Comparison of ENCODE assay signal across 19 cellular contexts in genomic region chr16:49615606-49616005, GRCh38.
A peak's percentile ranks its signal among the peaks of the same experiment; 100 is the strongest.
DNase-seq lines count a peak whose midpoint lies in the region; ATAC-seq, FAIRE-seq and TF ChIP-seq lines count a peak whose summit lies in the region.
"Had no signal": no experiment of that assay in that cellular context is flagged by ENCODE, and none has a peak within 500 bp of the region (broad histone marks: within the 10 kb centered on the region; RNA-seq: fewer than 3 reads in every experiment).

No MANE protein-coding gene starts in this region.

- H3K4me2 ChIP-seq in H1 (ENCODE audit: insufficient read depth in 1 of 2, low read depth in 2 of 2, low read length in 2 of 2), result no peak overlapping the region
- H3K4me2 ChIP-seq: BLaER1 treated with 17β-estradiol and CSF1 and Interleukin-3, amounts not matched to agents 10 nM and 100 nM had no signal

- no peak for FAIRE-seq in H1 (lab: Jason Lieb, UNC)
- FAIRE-seq: GM12891 had no signal

- H3K27ac ChIP-seq in H1 (ENCODE audit: low read depth, low read length), result no peak overlapping the region
- H3K27ac ChIP-seq in transverse colon, result no peak overlapping the region
- H3K27ac ChIP-seq: BLaER1 treated with 17β-estradiol and CSF1 and Interleukin-3, amounts not matched to agents 10 nM and 100 nM; Peyer's patch had no signal

- no peak overlapping the region for H3K56ac ChIP-seq in H1 (replicated peaks; ENCODE audit: insufficient read length, low read depth, low read length)

- TF ChIP-seq EP300 in H1 (IDR thresholded peaks at IDR 0.05; ENCODE audit: borderline replicate concordance in 1 of 2, low read depth in 2 of 2, low read length in 2 of 2) (no peak), transverse colon (IDR thresholded peaks at IDR 0.05; ENCODE audit: low read depth) (no peak)

- H2BK20ac ChIP-seq in H1 (ENCODE audit: low read length), result no peak overlapping the region

- no peak for TF ChIP-seq RAD21 in H1 (IDR thresholded peaks at IDR 0.05 in 1 of 2, conservative IDR thresholded peaks at IDR 0.05 in 1 of 2; ENCODE audit: low read depth in 2 of 2, low read length in 2 of 2)

- no peak overlapping the region for H2BK120ac ChIP-seq in H1 (replicated peaks; ENCODE audit: low read depth, low read length)

- H3K4me1 ChIP-seq in H1 (replicated peaks in 1 of 4; ENCODE audit: control insufficient read depth in 3 of 4, insufficient read depth in 4 of 4, low read length in 3 of 4) (peaks cover 0 to 7% (median 3%) of the 10 kb centered on the region in 4 experiments; a peak in 6 of 7 replicates), transverse colon (peaks cover 0 to 6% (median 1%) of the 10 kb centered on the region in 4 donors)

- no peaks in the 10 kb centered on the region for H3K9me3 ChIP-seq in H1 (ENCODE audit: insufficient read depth in 2 of 2, low read depth in 1 of 2, low read length in 1 of 2)
- H3K9me3 ChIP-seq in transverse colon, result no peaks in the 10 kb centered on the region
- H3K9me3 ChIP-seq: Peyer's patch had no signal

- H3K27me3 ChIP-seq in H1 (replicated peaks in 1 of 4; ENCODE audit: control insufficient read depth in 3 of 4, extremely low read depth in 1 of 4, insufficient read depth in 3 of 4, low read length in 3 of 4), result no peaks in the 10 kb centered on the region
- H3K27me3 ChIP-seq in transverse colon, result no peaks in the 10 kb centered on the region
- H3K27me3 ChIP-seq: BLaER1 treated with 17β-estradiol and CSF1 and Interleukin-3, amounts not matched to agents 10 nM and 100 nM; Peyer's patch had no signal

- peak; percentile 28 for DNase-seq in activated CD8-positive, alpha-beta memory T cell treated with anti-CD3 and anti-CD28 coated beads, Interleukin-2, amount 50 U/mL, for 48 hours
- DNase-seq in H1 (ENCODE audit: low read depth in 1 of 2, low spot score in 2 of 2), result peak in 1 of 2 experiments; percentile 34
- peak; percentile 51 for DNase-seq in natural killer cell treated with Interleukin-12 subunit alpha and Interleukin-12 subunit beta and Interleukin-15 and Interleukin-18, amount 100 ng/mL, for 72 hours (ENCODE audit: low spot score)
- DNase-seq in ureter (ENCODE audit: low spot score), result peak; percentile 18
- DNase-seq in transverse colon, result no peak
- no peak for DNase-seq in HFFc6
- DNase-seq: CD4-positive, alpha-beta memory T cell; DMS153; GOT3; NCI-H1105; NCI-H146; NCI-H2081; NCI-H2171; NCI-H524 treated with DMSO at 0.1 percent for 48 hours; Peyer's patch had no signal

- peaks cover 0 to 2% of the 10 kb centered on the region in 2 experiments for H4K20me1 ChIP-seq in H1 (replicated peaks in 1 of 2; ENCODE audit: control insufficient read depth in 1 of 2, insufficient read depth in 2 of 2, low read length in 2 of 2)

- H3K4me3 ChIP-seq in H1 (ENCODE audit: extremely low read depth in 1 of 4, insufficient read depth in 2 of 4, low read depth in 3 of 4, low read length in 4 of 4) (no peak overlapping the region), transverse colon (no peak overlapping the region)
- H3K4me3 ChIP-seq: BLaER1 treated with 17β-estradiol and CSF1 and Interleukin-3, amounts not matched to agents 10 nM and 100 nM; Peyer's patch had no signal

- peaks cover 6% of the 10 kb centered on the region for H3K23me2 ChIP-seq in H1 (ENCODE audit: low read depth, low read length)

- H3K18ac ChIP-seq in H1 (ENCODE audit: extremely low read depth, low read length), result no peak overlapping the region

- H2AK5ac ChIP-seq in H1 (ENCODE audit: low read depth, low read length), result no peak overlapping the region

- H3K79me2 ChIP-seq in H1 (ENCODE audit: control insufficient read depth in 1 of 2, insufficient read depth in 2 of 2, low read length in 2 of 2), result no peaks in the 10 kb centered on the region; a peak in 1 of 4 replicates

- H2AFZ ChIP-seq in H1 (ENCODE audit: low read length), result no peak overlapping the region

- H3K79me1 ChIP-seq in H1 (ENCODE audit: low read depth, low read length), result peaks cover 2% of the 10 kb centered on the region; the same call in 1 of the 2 replicates

- H2BK15ac ChIP-seq in H1 (ENCODE audit: low read length), result no peak overlapping the region

- POLR2A ChIA-PET in H1 (lab: Charles Lee; ENCODE audit: partially characterized antibody), result no interaction called here

- H3K27me3 Mint-ChIP-seq in natural killer cell treated with Interleukin-12 subunit alpha and Interleukin-12 subunit beta and Interleukin-15 and Interleukin-18, amount 100 ng/mL, for 72 hours, result peaks cover 13 to 20% of the 10 kb centered on the region in 2 donors
- H3K27me3 Mint-ChIP-seq in HFFc6 (ENCODE audit: insufficient read depth), result no peaks in the 10 kb centered on the region; the same call in none of the 2 replicates

- peak overlapping the region; percentile 73; the same call in 1 of the 2 replicates for H4K8ac ChIP-seq in H1 (ENCODE audit: extremely low read depth, insufficient read depth, low read length)

- no peak overlapping the region for H4K91ac ChIP-seq in H1 (replicated peaks; ENCODE audit: insufficient read length, low read length)

- H3K36me3 ChIP-seq in H1 (ENCODE audit: control insufficient read depth in 2 of 4, insufficient read depth in 4 of 4, low read length in 3 of 4) (no peaks in the 10 kb centered on the region), transverse colon (no peaks in the 10 kb centered on the region)
- H3K36me3 ChIP-seq: Peyer's patch had no signal

- no peaks in the 10 kb centered on the region for H3K4me1 Mint-ChIP-seq in natural killer cell treated with Interleukin-12 subunit alpha and Interleukin-12 subunit beta and Interleukin-15 and Interleukin-18, amount 100 ng/mL, for 72 hours (ENCODE audit: low read depth in 2 of 2)
- H3K4me1 Mint-ChIP-seq in HFFc6 (ENCODE audit: low read depth), result no peaks in the 10 kb centered on the region
- H3K4me1 Mint-ChIP-seq: CD4-positive, alpha-beta memory T cell; IgD-negative memory B cell had no signal

- H2BK12ac ChIP-seq in H1 (ENCODE audit: low read depth, low read length), result no peak overlapping the region

- no peak overlapping the region for H3K4ac ChIP-seq in H1 (replicated peaks; ENCODE audit: insufficient read length, low read depth, low read length)

- H3K9ac ChIP-seq in H1 (replicated peaks in 1 of 4; ENCODE audit: extremely low read depth in 1 of 4, low read depth in 3 of 4, low read length in 3 of 4), result no peak overlapping the region
- H3K9ac ChIP-seq: BLaER1 treated with 17β-estradiol and CSF1 and Interleukin-3, amounts not matched to agents 10 nM and 100 nM had no signal

- in situ Hi-C loops in transverse colon (cut with MboI; ENCODE audit: low pct_ligation_motif_present in 1 of 4, low pct_unique_long_range_greater_than_20kb in 1 of 4, low sequenced_read_pairs in 3 of 4), result loop anchor here in 1 of 4 donors (25.0 kb wide), 1 partner anchor 247 kb away; the partner anchor contains the start of gene ZNF423

- peak in 1 of 2 donors; percentile 8 for ATAC-seq in natural killer cell treated with Interleukin-12 subunit alpha and Interleukin-12 subunit beta and Interleukin-15 and Interleukin-18, amount 100 ng/mL, for 72 hours
- ATAC-seq in GM21529 (IDR thresholded peaks at IDR 0.05; ENCODE audit: unreplicated experiment), result no peak

- H4K5ac ChIP-seq in H1 (ENCODE audit: insufficient read length, low read depth, low read length), result no peak overlapping the region

- H3K36me3 Mint-ChIP-seq in natural killer cell treated with Interleukin-12 subunit alpha and Interleukin-12 subunit beta and Interleukin-15 and Interleukin-18, amount 100 ng/mL, for 72 hours, result no peaks in the 10 kb centered on the region
- no peaks in the 10 kb centered on the region for H3K36me3 Mint-ChIP-seq in HFFc6 (ENCODE audit: low read depth)
- H3K36me3 Mint-ChIP-seq: CD4-positive, alpha-beta memory T cell; IgD-negative memory B cell had no signal

- H3K9me3 Mint-ChIP-seq in natural killer cell treated with Interleukin-12 subunit alpha and Interleukin-12 subunit beta and Interleukin-15 and Interleukin-18, amount 100 ng/mL, for 72 hours, result no peaks in the 10 kb centered on the region
- H3K9me3 Mint-ChIP-seq in HFFc6, result no peaks in the 10 kb centered on the region; the same call in 1 of the 2 replicates
- H3K9me3 Mint-ChIP-seq: CD4-positive, alpha-beta memory T cell had no signal

- intact Hi-C loops in transverse colon (cut with DNase I; ENCODE audit: low total_unique reads), result no loop called here

- H3K27ac Mint-ChIP-seq in natural killer cell treated with Interleukin-12 subunit alpha and Interleukin-12 subunit beta and Interleukin-15 and Interleukin-18, amount 100 ng/mL, for 72 hours, result no peak overlapping the region
- H3K27ac Mint-ChIP-seq in HFFc6, result no peak overlapping the region
- H3K27ac Mint-ChIP-seq: CD4-positive, alpha-beta memory T cell had no signal

- no peak overlapping the region for H2BK5ac ChIP-seq in H1 (ENCODE audit: low read depth, low read length)

- H3K23ac ChIP-seq in H1 (ENCODE audit: insufficient read length), result no peak overlapping the region

- TF ChIP-seq POLR2A in H1 (IDR thresholded peaks at IDR 0.05; ENCODE audit: control extremely low read depth in 1 of 2, low read depth in 2 of 2, low read length in 2 of 2) (no peak), transverse colon (IDR thresholded peaks at IDR 0.05) (no peak)

- H3K14ac ChIP-seq in H1 (ENCODE audit: insufficient read length), result no peak overlapping the region

- no peak for TF ChIP-seq CTCF in H1 (IDR thresholded peaks at IDR 0.05; ENCODE audit: control extremely low read depth in 1 of 3, insufficient read depth in 1 of 3, low read depth in 1 of 3, low read length in 3 of 3)
- no peak for TF ChIP-seq CTCF in transverse colon (IDR thresholded peaks at IDR 0.05)
- TF ChIP-seq CTCF in HFFc6 (IDR thresholded peaks at IDR 0.05), result no peak

- no peak overlapping the region for H3K4me3 Mint-ChIP-seq in natural killer cell treated with Interleukin-12 subunit alpha and Interleukin-12 subunit beta and Interleukin-15 and Interleukin-18, amount 100 ng/mL, for 72 hours
- H3K4me3 Mint-ChIP-seq in HFFc6, result no peak overlapping the region
- H3K4me3 Mint-ChIP-seq: CD4-positive, alpha-beta memory T cell; IgD-negative memory B cell had no signal

- 93% methylated on average over 9 of the region's 9 CpGs; no CpG with 5 or more reads in 1 of the 2 experiments for WGBS in H1 (ENCODE audit: extremely low coverage in 1 of 2, insufficient coverage in 1 of 2, insufficient read length in 1 of 2, insufficient replicate concordance in 2 of 2, low coverage in 1 of 2, low lambda C conversion rate in 2 of 2, missing lambda C conversion rate in 1 of 2), 2 experiments
- 86 to 100% methylated on average over 2 to 9 of the region's 9 CpGs for WGBS in transverse colon (ENCODE audit: low coverage in 1 of 2), 2 donors

- CTCF ChIA-PET in H1 (lab: Charles Lee; ENCODE audit: partially characterized antibody), result interaction anchor here (0.6 to 1.4 kb wide), 2 partner anchors 9 to 19 kb away, joined by 3 to 5 read pairs; no protein-coding TSS in a partner anchor

TF ChIP-seq in H1, 55 proteins besides CTCF, POLR2A, EP300 and RAD21 (continues in another document):
- TF ChIP-seq SRF (IDR thresholded peaks at IDR 0.05; ENCODE audit: low read depth, low read length) (no peak), CBX8 (IDR thresholded peaks at IDR 0.05; ENCODE audit: borderline replicate concordance, low read depth, low read length) (no peak), NANOG (IDR thresholded peaks at IDR 0.05; ENCODE audit: insufficient read depth, low read depth, low read length, poor library complexity, severe bottlenecking) (no peak), GABPA (IDR thresholded peaks at IDR 0.05; ENCODE audit: borderline replicate concordance, insufficient read depth, low read length) (no peak)

Comparison
In these comparisons a context has a peak if more than half of its experiments do, and no peak if none do; other contexts are left out.
1. DNase-seq: peak in activated CD8-positive, alpha-beta memory T cell treated with anti-CD3 and anti-CD28 coated beads, Interleukin-2, amount 50 U/mL, for 48 hours (single experiment), natural killer cell treated with Interleukin-12 subunit alpha and Interleukin-12 subunit beta and Interleukin-15 and Interleukin-18, amount 100 ng/mL, for 72 hours (single experiment) and ureter (single experiment); none in transverse colon (single experiment) and HFFc6 (single experiment).